Comparison of ENCODE assay signal across 8 cellular contexts in genomic region chr19:4768934-4769777, GRCh38. TPM values are rescaled to one million over a fixed set of nuclear protein-coding genes. Genes with fewer than 3 reads are reported as not detected.
DNase-seq lines count a peak whose midpoint lies in the region; ATAC-seq and TF ChIP-seq lines count a peak whose summit lies in the region.

No MANE protein-coding gene starts in this region.

- DNase-seq in COR-L47 (lab: John Stamatoyannopoulos, UW) (peak; percentile 96), KG1 (lab: John Stamatoyannopoulos, UW) (peak; percentile 63), foreskin melanocyte (peak; percentile 65)
- peak; percentile 54 for DNase-seq in activated T-helper 9 cell treated with anti-CD3 and anti-CD28 coated beads, Interleukin-2, amount 50 U/mL, for 16 hours (ENCODE audit: low read depth)
- peak; percentile 76 to 79 for DNase-seq in stimulated activated naive CD8-positive, alpha-beta T cell treated with anti-CD3 and anti-CD28 coated beads, Interleukin-15, amount 100 ng/mL, for 72 hours

- peaks cover 0 to 7% of the 10 kb centered on the region in 2 donors for H3K9me3 Mint-ChIP-seq in stimulated activated naive CD8-positive, alpha-beta T cell treated with anti-CD3 and anti-CD28 coated beads, Interleukin-15, amount 100 ng/mL, for 72 hours

- H3K4me3 Mint-ChIP-seq in stimulated activated naive CD8-positive, alpha-beta T cell treated with anti-CD3 and anti-CD28 coated beads, Interleukin-15, amount 100 ng/mL, for 72 hours, result no peak overlapping the region

- H3K27me3 ChIP-seq in neuron (ENCODE audit: insufficient read depth, low read length), result no peaks in the 10 kb centered on the region

- ATAC-seq in stimulated activated naive CD8-positive, alpha-beta T cell treated with anti-CD3 and anti-CD28 coated beads, Interleukin-15, amount 100 ng/mL, for 72 hours, result peak; percentile 52
- no peak for ATAC-seq in GM21576 (IDR thresholded peaks at IDR 0.05; ENCODE audit: unreplicated experiment)

- peak overlapping the region; percentile 43 for H3K4me3 ChIP-seq in neuron (ENCODE audit: low read length)

- no peaks in the 10 kb centered on the region for H3K9me3 ChIP-seq in neuron (ENCODE audit: low read length)

- H3K36me3 ChIP-seq in neuron (ENCODE audit: insufficient read depth, low read length), result no peaks in the 10 kb centered on the region

- H3K27ac Mint-ChIP-seq in stimulated activated naive CD8-positive, alpha-beta T cell treated with anti-CD3 and anti-CD28 coated beads, Interleukin-15, amount 100 ng/mL, for 72 hours, result peak overlapping the region in 1 of 2 donors; percentile 24

- peaks cover 7% of the 10 kb centered on the region for H3K4me1 ChIP-seq in neuron (ENCODE audit: insufficient read depth, low read length)

- H3K4me1 Mint-ChIP-seq in stimulated activated naive CD8-positive, alpha-beta T cell treated with anti-CD3 and anti-CD28 coated beads, Interleukin-15, amount 100 ng/mL, for 72 hours, result no peaks in the 10 kb centered on the region

- no peak overlapping the region for H2AFZ ChIP-seq in neuron (ENCODE audit: low read depth, low read length)

- peaks cover 37% of the 10 kb centered on the region for H3K27me3 Mint-ChIP-seq in stimulated activated naive CD8-positive, alpha-beta T cell treated with anti-CD3 and anti-CD28 coated beads, Interleukin-15, amount 100 ng/mL, for 72 hours

TF ChIP-seq in PFSK-1, 5 proteins besides CTCF, POLR2A, EP300 and RAD21:
- TF ChIP-seq TAF1 (IDR thresholded peaks at IDR 0.05; ENCODE audit: borderline replicate concordance, insufficient read depth, low read length), result peak; percentile 53; the same call in 1 of the 2 replicates
- no peak for TF ChIP-seq FOXP2 (optimal IDR thresholded peaks at IDR 0.05; ENCODE audit: borderline replicate concordance, extremely low read depth, extremely low read length, insufficient read depth)
- peak; percentile 100 for TF ChIP-seq SIN3A (IDR thresholded peaks at IDR 0.05; ENCODE audit: borderline replicate concordance, insufficient read depth, low read length)
- TF ChIP-seq REST (IDR thresholded peaks at IDR 0.05; ENCODE audit: insufficient read depth in 1 of 2, low read depth in 2 of 2, low read length in 2 of 2), result peak; percentile 99 to 100
TF ChIP-seq in PFSK-1: peak in this region for 3.

RNA-seq across cellular contexts. Expression of gene FEM1A, which starts 22.4 kb away (rescaled TPM):
- 3.8 TPM for polyA plus RNA-seq in PFSK-1 (2012; ENCODE audit: insufficient read length, low read depth)

RNA-seq across cellular contexts. Expression of gene DPP9, which starts 45.5 kb away (rescaled TPM):
- 56.5 TPM for polyA plus RNA-seq in PFSK-1 (2012; ENCODE audit: insufficient read length, low read depth)
